3 cellular contexts compared by ENCODE assay signal in genomic region chr12:127362121-127362520, GRCh38.
"Had no signal": no experiment of that assay in that cellular context is flagged by ENCODE, and none has a peak within 500 bp of the region (broad histone marks: within the 10 kb centered on the region; RNA-seq: fewer than 3 reads in every experiment).

No MANE protein-coding gene starts in this region.

- DNase-seq: GDM1, GF-D8 had no signal

- H3K4me3 ChIP-seq: GM12878 had no signal

- ATAC-seq: GM12878 had no signal
